In genomic region chr20:25323486-25324246, GRCh38 we compare ENCODE assay signal across 2 cellular contexts.
A peak's percentile ranks its signal among the peaks of the same experiment; 100 is the strongest.
TF ChIP-seq lines count a peak whose summit lies in the region.

No MANE protein-coding gene starts in this region.

TF ChIP-seq in HEK293, 187 proteins besides CTCF, POLR2A, EP300 and RAD21:
- TF ChIP-seq ZIC2 (tag by site-specific recombination; IDR thresholded peaks at IDR 0.05) (peak; percentile 50; the same call in 1 of the 2 replicates), ZNF423 (tag by site-specific recombination; IDR thresholded peaks at IDR 0.05) (no peak), ZNF677 (tag by site-specific recombination; IDR thresholded peaks at IDR 0.05) (no peak)

TF ChIP-seq in H1, 55 proteins besides CTCF, POLR2A, EP300 and RAD21:
- TF ChIP-seq MAFK (IDR thresholded peaks at IDR 0.05; ENCODE audit: low read depth, low read length) = no peak
- no peak for TF ChIP-seq TAF7 (optimal IDR thresholded peaks at IDR 0.05; ENCODE audit: borderline replicate concordance, low read depth, low read length)
- no peak for TF ChIP-seq POU5F1 (IDR thresholded peaks at IDR 0.05; ENCODE audit: low read depth, low read length)
- no peak for TF ChIP-seq TBP (IDR thresholded peaks at IDR 0.05; ENCODE audit: low read depth, low read length)
- TF ChIP-seq EGR1 (IDR thresholded peaks at IDR 0.05; ENCODE audit: borderline replicate concordance, low read depth, low read length) = no peak
- TF ChIP-seq GTF2F1 (IDR thresholded peaks at IDR 0.05; ENCODE audit: borderline replicate concordance, low read depth, low read length) = no peak
- no peak for TF ChIP-seq CHD2 (IDR thresholded peaks at IDR 0.05; ENCODE audit: low read length)
- TF ChIP-seq ATF3 (IDR thresholded peaks at IDR 0.05; ENCODE audit: insufficient read depth, low read depth, low read length) = no peak
- no peak for TF ChIP-seq KDM1A (IDR thresholded peaks at IDR 0.05; ENCODE audit: borderline replicate concordance, low read length)
